ENCODE assay signal across 20 cellular contexts in genomic region chr12:124703852-124704251, GRCh38.
DNase-seq lines count a peak whose midpoint lies in the region; ATAC-seq and TF ChIP-seq lines count a peak whose summit lies in the region.
"Had no signal": no experiment of that assay in that cellular context is flagged by ENCODE, and none has a peak within 500 bp of the region (broad histone marks: within the 10 kb centered on the region; RNA-seq: fewer than 3 reads in every experiment).

No MANE protein-coding gene starts in this region.

- no peak overlapping the region for H3K18ac ChIP-seq in trophoblast cell (ENCODE audit: low read length)

- H3K79me1 ChIP-seq in trophoblast cell (ENCODE audit: low read length), result peaks cover 15% of the 10 kb centered on the region

- intact Hi-C loops in sciatic nerve (cut with DNase I), result no loop called here

- no peak overlapping the region for H4K12ac ChIP-seq in trophoblast cell (ENCODE audit: low read depth, low read length)

- no peaks in the 10 kb centered on the region for H3K79me2 ChIP-seq in trophoblast cell (ENCODE audit: control insufficient read depth, insufficient read depth, low read length, poor library complexity)

- peaks cover 5% of the 10 kb centered on the region for H3K36me3 Mint-ChIP-seq in type B pancreatic cell
- H3K36me3 Mint-ChIP-seq: activated naive CD4-positive, alpha-beta T cell treated with anti-CD3 and anti-CD28 coated beads, Interleukin-2, amount 50 U/mL, for 24 hours had no signal

- H3K14ac ChIP-seq in trophoblast cell (ENCODE audit: low read length), result no peak overlapping the region

- H3K9me3 ChIP-seq in trophoblast cell (ENCODE audit: insufficient read depth, low read depth, low read length), result peaks cover 7% of the 10 kb centered on the region
- H3K9me3 ChIP-seq: gastrocnemius medialis had no signal

- no peak overlapping the region for H2BK12ac ChIP-seq in trophoblast cell (ENCODE audit: low read length)

- no peak overlapping the region for H3K23ac ChIP-seq in trophoblast cell (ENCODE audit: low read length)

- no CpG with 5 or more reads among the region's 8 CpGs for WGBS in trophoblast cell (ENCODE audit: extremely low coverage, insufficient coverage, insufficient read length)

- no peak overlapping the region for H3K9ac ChIP-seq in trophoblast cell (ENCODE audit: low read length)

- H2AFZ ChIP-seq in trophoblast cell (ENCODE audit: insufficient read depth, low read length, poor library complexity), result no peak overlapping the region

- DNase-seq in SKM-1 treated with dmso at 0.1 percent for 144 hours (lab: John Stamatoyannopoulos, UW; ENCODE audit: unreplicated experiment) (peak; percentile 19), SKM-1 (lab: John Stamatoyannopoulos, UW; ENCODE audit: unreplicated experiment) (no peak), NOMO-1 treated with DMSO at 0.1 percent for 48 hours (lab: John Stamatoyannopoulos, UW; ENCODE audit: unreplicated experiment) (peak; percentile 63), left kidney (ENCODE audit: low read depth, low spot score) (peak; percentile 42), type B pancreatic cell (ENCODE audit: extremely low spot score, unreplicated experiment) (no peak), UCSD-AML1 (lab: John Stamatoyannopoulos, UW; ENCODE audit: unreplicated experiment) (no peak), sciatic nerve (ENCODE audit: low spot score) (no peak), trophoblast cell (no peak)
- DNase-seq: gastrocnemius medialis; midbrain; NCI-H1694 treated with DMSO at 0.1 percent for 48 hours; NCI-H226; NCI-H82; stimulated activated CD4-positive, alpha-beta T cell treated with anti-CD3 and anti-CD28 coated beads, Interleukin-1b, Interleukin-23, amount 100 ng/mL, for 48 hours; stimulated activated naive CD4-positive, alpha-beta T cell treated with Interleukin-2 at 50 U/mL for 16 hours had no signal

- no peak overlapping the region for H2AK5ac ChIP-seq in trophoblast cell (ENCODE audit: low read length)

- ATAC-seq in sciatic nerve, result no peak
- ATAC-seq: gastrocnemius medialis had no signal

- H3K4me3 ChIP-seq in trophoblast cell (ENCODE audit: low read depth, low read length), result no peak overlapping the region
- H3K4me3 ChIP-seq: ascending aorta, gastrocnemius medialis had no signal

- no peak overlapping the region for H3K4me2 ChIP-seq in trophoblast cell (ENCODE audit: low read length)

- no peaks in the 10 kb centered on the region for H3K36me3 ChIP-seq in trophoblast cell (ENCODE audit: control insufficient read depth in 1 of 2, insufficient read depth in 2 of 2, low read length in 2 of 2)
- H3K36me3 ChIP-seq: ascending aorta, gastrocnemius medialis had no signal

- H4K91ac ChIP-seq in trophoblast cell (ENCODE audit: low read depth, low read length), result no peak overlapping the region

- H3K27ac ChIP-seq in trophoblast cell (ENCODE audit: low read depth, low read length), result no peak overlapping the region
- H3K27ac ChIP-seq: ascending aorta, gastrocnemius medialis had no signal

- no peak for TF ChIP-seq CTCF in type B pancreatic cell (conservative IDR thresholded peaks at IDR 0.05)

- H2BK120ac ChIP-seq in trophoblast cell (ENCODE audit: insufficient read depth, low read length, poor library complexity), result no peak overlapping the region

- H2BK5ac ChIP-seq in trophoblast cell (ENCODE audit: low read depth, low read length, poor library complexity), result no peak overlapping the region

- H3K9me3 Mint-ChIP-seq in type B pancreatic cell, result no peaks in the 10 kb centered on the region
- H3K9me3 Mint-ChIP-seq: activated naive CD4-positive, alpha-beta T cell treated with anti-CD3 and anti-CD28 coated beads, Interleukin-2, amount 50 U/mL, for 24 hours; activated T-helper 1 cell treated with anti-CD3 and anti-CD28 coated beads, Interleukin-12 subunit alpha, Interleukin-12 subunit beta, Interleukin-2, Interleukin-4 antibody, amounts not matched to agents 30 ng/mL and 10 ng/mL and 1 ng/mL, durations not matched to agents 14 hours and 24 hours and 36 hours had no signal

- peaks cover 37% of the 10 kb centered on the region for H3K4me1 Mint-ChIP-seq in type B pancreatic cell (ENCODE audit: unreplicated experiment)
- H3K4me1 Mint-ChIP-seq: activated naive CD4-positive, alpha-beta T cell treated with anti-CD3 and anti-CD28 coated beads, Interleukin-2, amount 50 U/mL, for 24 hours; B cell had no signal

- H3K4me1 ChIP-seq in trophoblast cell (ENCODE audit: control insufficient read depth in 1 of 2, insufficient read depth in 2 of 2, low read length in 2 of 2), result peaks cover 34 to 41% of the 10 kb centered on the region in 2 experiments

- H3K4ac ChIP-seq in trophoblast cell (ENCODE audit: low read depth, low read length), result no peak overlapping the region

- peak overlapping the region; percentile 36 for H3K27ac Mint-ChIP-seq in type B pancreatic cell
- H3K27ac Mint-ChIP-seq: activated naive CD4-positive, alpha-beta T cell treated with anti-CD3 and anti-CD28 coated beads, Interleukin-2, amount 50 U/mL, for 24 hours; activated T-helper 1 cell treated with anti-CD3 and anti-CD28 coated beads, Interleukin-12 subunit alpha, Interleukin-12 subunit beta, Interleukin-2, Interleukin-4 antibody, amounts not matched to agents 30 ng/mL and 10 ng/mL and 1 ng/mL, durations not matched to agents 14 hours and 24 hours and 36 hours; B cell had no signal

- H3K27me3 Mint-ChIP-seq in type B pancreatic cell, result peaks cover 4% of the 10 kb centered on the region
- H3K27me3 Mint-ChIP-seq: activated naive CD4-positive, alpha-beta T cell treated with anti-CD3 and anti-CD28 coated beads, Interleukin-2, amount 50 U/mL, for 24 hours had no signal

- no peaks in the 10 kb centered on the region for H3K27me3 ChIP-seq in trophoblast cell (ENCODE audit: insufficient read depth, low read length)
- H3K27me3 ChIP-seq: ascending aorta, gastrocnemius medialis had no signal

- peak overlapping the region; percentile 7 for H3K4me3 Mint-ChIP-seq in type B pancreatic cell
- H3K4me3 Mint-ChIP-seq: activated naive CD4-positive, alpha-beta T cell treated with anti-CD3 and anti-CD28 coated beads, Interleukin-2, amount 50 U/mL, for 24 hours; activated T-helper 1 cell treated with anti-CD3 and anti-CD28 coated beads, Interleukin-12 subunit alpha, Interleukin-12 subunit beta, Interleukin-2, Interleukin-4 antibody, amounts not matched to agents 30 ng/mL and 10 ng/mL and 1 ng/mL, durations not matched to agents 14 hours and 24 hours and 36 hours; B cell; nephron had no signal

- no peak overlapping the region for H4K8ac ChIP-seq in trophoblast cell (ENCODE audit: low read depth, low read length)

Comparison
In these comparisons a context has a peak if more than half of its experiments do, and no peak if none do; other contexts are left out.
1. DNase-seq: peak in SKM-1 treated with dmso at 0.1 percent for 144 hours (single experiment), NOMO-1 treated with DMSO at 0.1 percent for 48 hours (single experiment) and left kidney (single experiment); none in SKM-1 (single experiment), type B pancreatic cell (single experiment), UCSD-AML1 (single experiment), sciatic nerve (single experiment) and trophoblast cell (0 of 2).